In genomic region chr11:74283580-74284180, GRCh38 we compare ENCODE assay signal across 19 cellular contexts. TPM values are rescaled to one million over a fixed set of nuclear protein-coding genes. Genes with fewer than 3 reads are reported as not detected.
"Had no signal": no experiment of that assay in that cellular context is flagged by ENCODE, and none has a peak within 500 bp of the region (broad histone marks: within the 10 kb centered on the region; RNA-seq: fewer than 3 reads in every experiment).

No MANE protein-coding gene starts in this region.

- H3K27me3 ChIP-seq: gastroesophageal sphincter, right lobe of liver, tibial artery had no signal

- DNase-seq: activated CD4-positive, alpha-beta memory T cell treated with anti-CD3 and anti-CD28 coated beads for 36 hours; activated CD4-positive, alpha-beta T cell treated with anti-CD3 and anti-CD28 coated beads for 48 hours; activated effector memory CD4-positive, alpha-beta T cell treated with Interleukin-2 at 50 U/mL for 16 hours; activated naive CD8-positive, alpha-beta T cell treated with anti-CD3 and anti-CD28 coated beads, Interleukin-2, amount 10 ng/mL, durations not matched to agents 7 days and 5 days; activated T-cell treated with anti-CD3 and anti-CD28 coated beads, Interleukin-2, amount 50 U/mL, for 72 hours; amniotic stem cell; cortex of kidney; head of caudate nucleus; nephron progenitor cell; right lobe of liver; stimulated activated CD4-positive, alpha-beta T cell treated with anti-CD3 and anti-CD28 coated beads, Interleukin-1b, Interleukin-23, amount 100 ng/mL, for 48 hours; stimulated activated naive CD8-positive, alpha-beta T cell treated with anti-CD3 and anti-CD28 coated beads, Interleukin-15, amount 100 ng/mL, for 72 hours; T-helper 9 cell; tibial artery had no signal

- H3K9me3 ChIP-seq: gastroesophageal sphincter, right lobe of liver, tibial artery had no signal

- H3K79me2 ChIP-seq: parathyroid adenoma had no signal

- H3K36me3 ChIP-seq: gastroesophageal sphincter, right lobe of liver, tibial artery had no signal

- H3K4me3 ChIP-seq: gastroesophageal sphincter, right lobe of liver, skin epidermis, tibial artery had no signal

- H3K9ac ChIP-seq: parathyroid adenoma had no signal

- H3K4me1 ChIP-seq: parathyroid adenoma, right lobe of liver had no signal

- ATAC-seq: gastroesophageal sphincter; stimulated activated naive CD8-positive, alpha-beta T cell treated with anti-CD3 and anti-CD28 coated beads, Interleukin-15, amount 100 ng/mL, for 72 hours had no signal

- H2AFZ ChIP-seq: parathyroid adenoma had no signal

- H3K27ac ChIP-seq: epithelial cell of prostate, gastroesophageal sphincter, parathyroid adenoma, right lobe of liver, skin epidermis, tibial artery had no signal

RNA-seq across cellular contexts. Expression of gene P4HA3, which starts 27.8 kb away (rescaled TPM):
- total RNA-seq: activated CD4-positive, alpha-beta memory T cell treated with anti-CD3 and anti-CD28 coated beads for 36 hours; activated naive CD4-positive, alpha-beta T cell treated with anti-CD3 and anti-CD28 coated beads for 36 hours; activated naive CD8-positive, alpha-beta T cell treated with anti-CD3 and anti-CD28 coated beads, Interleukin-2, amount 10 ng/mL, durations not matched to agents 7 days and 5 days; activated T-cell treated with anti-CD3 and anti-CD28 coated beads, Interleukin-2, amount 50 U/mL, for 72 hours had no signal
